8 cellular contexts compared by ENCODE assay signal in genomic region chr19:1652471-1653299, GRCh38. TPM values are rescaled to one million over a fixed set of nuclear protein-coding genes. Genes with fewer than 3 reads are reported as not detected.
DNase-seq lines count a peak whose midpoint lies in the region; ATAC-seq, FAIRE-seq and TF ChIP-seq lines count a peak whose summit lies in the region.

TSS of gene TCF3 (minus strand) at chr19:1652615. CDS start at chr19:1650248, 2,367 bp downstream.

- peak; percentile 98 for FAIRE-seq in pancreas (lab: Jason Lieb, UNC)

- TF ChIP-seq CTCF in GM12875 (IDR thresholded peaks at IDR 0.05; ENCODE audit: borderline replicate concordance, insufficient read depth, low read depth, low read length) (no peak), pancreas (IDR thresholded peaks at IDR 0.05) (no peak), tibial artery (IDR thresholded peaks at IDR 0.05) (peak in 1 of 2 experiments; percentile 5)

- H3K27me3 ChIP-seq in adipocyte (replicated peaks; ENCODE audit: control insufficient read depth, insufficient read depth, low read length) (no peaks in the 10 kb centered on the region), pancreas (no peaks in the 10 kb centered on the region), tibial artery (peaks cover 0 to 16% of the 10 kb centered on the region in 2 donors)

- peaks cover 10% of the 10 kb centered on the region for H3K4me1 ChIP-seq in adipocyte (ENCODE audit: control insufficient read depth, insufficient read depth, low read length)
- peaks cover 0 to 4% (median 0%) of the 10 kb centered on the region in 3 donors for H3K4me1 ChIP-seq in pancreas
- H3K4me1 ChIP-seq in tibial artery: peaks cover 0 to 43% (median 30%) of the 10 kb centered on the region in 4 donors

- no peaks in the 10 kb centered on the region for H3K9me3 ChIP-seq in adipocyte (ENCODE audit: control insufficient read depth, low read length)
- H3K9me3 ChIP-seq in pancreas: no peaks in the 10 kb centered on the region
- no peaks in the 10 kb centered on the region for H3K9me3 ChIP-seq in tibial artery

- H3K27ac ChIP-seq in pancreas (peak within 1 kb of the TSS; percentile 99 to 100 (median 99)), tibial artery (peak within 1 kb of the TSS; percentile 98 to 99)

- WGBS in pancreas, 2 donors: 0% methylated on average over 70 to 107 of the region's 107 CpGs

- peak within 1 kb of the TSS; percentile 93 for H3K4me3 ChIP-seq in GM12875 (ENCODE audit: low read depth, low read length)
- H3K4me3 ChIP-seq in adipocyte (ENCODE audit: low read length): peak within 1 kb of the TSS; percentile 85
- H3K4me3 ChIP-seq in pancreas: peak within 1 kb of the TSS; percentile 58 to 94 (median 90)
- peak within 1 kb of the TSS; percentile 94 to 96 for H3K4me3 ChIP-seq in tibial artery

- H3K36me3 ChIP-seq in adipocyte (ENCODE audit: control insufficient read depth, insufficient read depth, low read length, severe bottlenecking) (peaks cover 5% of the 10 kb centered on the region), pancreas (no peaks in the 10 kb centered on the region), tibial artery (peaks cover 0 to 9% (median 5%) of the 10 kb centered on the region in 3 donors)

- DNase-seq in NCI-H1436 (lab: John Stamatoyannopoulos, UW) (peak; percentile 97), T follicular helper cell (ENCODE audit: low read depth) (peak; percentile 97), adipocyte (ENCODE audit: low read depth) (peak; percentile 99), Right ventricle myocardium superior (peak; percentile 99), pancreas (peak; percentile 97 to 99 (median 98)), tibial artery (peak; percentile 99)

- peak within 1 kb of the TSS; percentile 99 for H3K9ac ChIP-seq in adipocyte (ENCODE audit: low read length)

- ATAC-seq in HG02798 (IDR thresholded peaks at IDR 0.05; ENCODE audit: poor library complexity, unreplicated experiment) (peak; percentile 82), Right ventricle myocardium superior (ENCODE audit: poor library complexity) (peak; percentile 99), pancreas (peak; percentile 96 to 99 (median 96))

- intact Hi-C loops in Right ventricle myocardium superior (cut with DNase I): loop anchor here (2.0 kb wide), 1 partner anchor 48 kb away; the partner anchor contains the start of gene UQCR11
- intact Hi-C loops in pancreas (cut with DNase I): loop anchor here in 1 of 3 donors (10.0 kb wide), 1 partner anchor 88 kb away; the partner anchor contains the start of gene MEX3D
- intact Hi-C loops in tibial artery (cut with DNase I; ENCODE audit: low total_unique reads): no loop called here

RNA-seq across cellular contexts. Expression of gene TCF3, which starts in this region (rescaled TPM):
- total RNA-seq in Right ventricle myocardium superior (20.0 TPM), pancreas (10 to 100 TPM; 19.8 to 41.9 (median 24.8) TPM)
- polyA plus RNA-seq in pancreas: 10 to 100 TPM; 32.3 to 32.4 TPM

Comparison
In these comparisons a context has a peak if more than half of its experiments do, and no peak if none do; other contexts are left out.
1. Peak in every context shown above with its lines: DNase-seq, ATAC-seq, H3K4me3 ChIP-seq and H3K27ac ChIP-seq.